ENCODE assay signal across 18 cellular contexts in genomic region chr1:76095800-76096199, GRCh38. TPM values are rescaled to one million over a fixed set of nuclear protein-coding genes. Genes with fewer than 3 reads are reported as not detected.
"Had no signal": no experiment of that assay in that cellular context is flagged by ENCODE, and none has a peak within 500 bp of the region (broad histone marks: within the 10 kb centered on the region; RNA-seq: fewer than 3 reads in every experiment).

No MANE protein-coding gene starts in this region.

- DNase-seq: activated CD4-positive, alpha-beta T cell treated with anti-CD3 and anti-CD28 coated beads, Interleukin-2, amount 50 U/mL, for 1 hour; activated CD8-positive, alpha-beta memory T cell treated with anti-CD3 and anti-CD28 coated beads for 24 hours; activated naive CD8-positive, alpha-beta T cell treated with anti-CD3 and anti-CD28 coated beads, Interleukin-2, amount 10 ng/mL, durations not matched to agents 7 days and 5 days; central memory CD4-positive, alpha-beta T cell; colonic mucosa; esophagus squamous epithelium; hypothalamus; immature natural killer cell; lower lobe of right lung; upper lobe of left lung had no signal

- H3K27ac ChIP-seq: colonic mucosa, esophagus squamous epithelium, lower lobe of right lung, neural progenitor cell, suprapubic skin, upper lobe of left lung had no signal

- H3K4me1 Mint-ChIP-seq: activated naive CD8-positive, alpha-beta T cell treated with anti-CD3 and anti-CD28 coated beads, Interleukin-2, amount 10 ng/mL, durations not matched to agents 7 days and 5 days; immature natural killer cell had no signal

- H3K36me3 ChIP-seq: colonic mucosa, esophagus squamous epithelium, lower lobe of right lung, neural progenitor cell, suprapubic skin, upper lobe of left lung had no signal

- H3K4me3 Mint-ChIP-seq: activated naive CD8-positive, alpha-beta T cell treated with anti-CD3 and anti-CD28 coated beads, Interleukin-2, amount 10 ng/mL, durations not matched to agents 7 days and 5 days; activated T-helper 1 cell treated with anti-CD3 and anti-CD28 coated beads, Interleukin-12 subunit alpha, Interleukin-12 subunit beta, Interleukin-2, Interleukin-4 antibody, amounts not matched to agents 30 ng/mL and 10 ng/mL and 1 ng/mL, durations not matched to agents 14 hours and 24 hours and 36 hours; brain; immature natural killer cell; mesothelial cell of epicardium; neural progenitor cell; stimulated activated naive CD8-positive, alpha-beta T cell treated with anti-CD3 and anti-CD28 coated beads, Interleukin-15, Interleukin-2, amounts not matched to agents 100 ng/mL and 50 ng/mL, for 24 hours had no signal

- H3K9ac ChIP-seq: neural progenitor cell had no signal

- H3K4me1 ChIP-seq: colonic mucosa, esophagus squamous epithelium, lower lobe of right lung, neural progenitor cell, suprapubic skin, upper lobe of left lung had no signal

- H3K4me3 ChIP-seq: colonic mucosa, esophagus squamous epithelium, lower lobe of right lung, neural progenitor cell, suprapubic skin, upper lobe of left lung had no signal

- H3K9me3 Mint-ChIP-seq: brain, immature natural killer cell, neural progenitor cell had no signal

- H3K27ac Mint-ChIP-seq: activated naive CD8-positive, alpha-beta T cell treated with anti-CD3 and anti-CD28 coated beads, Interleukin-2, amount 10 ng/mL, durations not matched to agents 7 days and 5 days; activated T-helper 1 cell treated with anti-CD3 and anti-CD28 coated beads, Interleukin-12 subunit alpha, Interleukin-12 subunit beta, Interleukin-2, Interleukin-4 antibody, amounts not matched to agents 30 ng/mL and 10 ng/mL and 1 ng/mL, durations not matched to agents 14 hours and 24 hours and 36 hours; immature natural killer cell; neural progenitor cell; stimulated activated naive CD8-positive, alpha-beta T cell treated with anti-CD3 and anti-CD28 coated beads, Interleukin-15, Interleukin-2, amounts not matched to agents 100 ng/mL and 50 ng/mL, for 24 hours had no signal

- H2AFZ ChIP-seq: neural progenitor cell had no signal

- H3K4me2 ChIP-seq: neural progenitor cell had no signal

- ATAC-seq: activated CD4-positive, CD25-positive, alpha-beta regulatory T cell treated with anti-CD3 and anti-CD28 coated beads, Interleukin-2, amount 50 U/mL, for 24 hours; lower lobe of right lung; sciatic nerve had no signal

- H3K9me3 ChIP-seq: colonic mucosa, esophagus squamous epithelium, lower lobe of right lung, suprapubic skin, upper lobe of left lung had no signal

- H3K27me3 ChIP-seq: colonic mucosa, esophagus squamous epithelium, neural progenitor cell, suprapubic skin, upper lobe of left lung had no signal

- H3K36me3 Mint-ChIP-seq: activated naive CD8-positive, alpha-beta T cell treated with anti-CD3 and anti-CD28 coated beads, Interleukin-2, amount 10 ng/mL, durations not matched to agents 7 days and 5 days; brain; immature natural killer cell; mesothelial cell of epicardium had no signal

- H3K27me3 Mint-ChIP-seq: brain; stimulated activated naive CD8-positive, alpha-beta T cell treated with anti-CD3 and anti-CD28 coated beads, Interleukin-15, Interleukin-2, amounts not matched to agents 100 ng/mL and 50 ng/mL, for 24 hours had no signal

RNA-seq across cellular contexts. Expression of gene ST6GALNAC3, which starts 21.3 kb away (rescaled TPM):
- total RNA-seq: activated T-helper 1 cell treated with anti-CD3 and anti-CD28 coated beads, Interleukin-12 subunit alpha, Interleukin-12 subunit beta, Interleukin-2, Interleukin-4 antibody, amounts not matched to agents 30 ng/mL and 10 ng/mL and 1 ng/mL, durations not matched to agents 14 hours and 24 hours and 36 hours had no signal
- polyA plus RNA-seq: immature natural killer cell had no signal
